ENCODE assay signal across 20 cellular contexts in genomic region chr1:45272943-45273342, GRCh38. TPM values are rescaled to one million over a fixed set of nuclear protein-coding genes. Genes with fewer than 3 reads are reported as not detected.
DNase-seq lines count a peak whose midpoint lies in the region; ATAC-seq lines count a peak whose summit lies in the region.
"Had no signal": no experiment of that assay in that cellular context is flagged by ENCODE, and none has a peak within 500 bp of the region (broad histone marks: within the 10 kb centered on the region; RNA-seq: fewer than 3 reads in every experiment).

No MANE protein-coding gene starts in this region.

- H3K4me1 Mint-ChIP-seq in activated CD4-positive, alpha-beta memory T cell treated with anti-CD3 and anti-CD28 coated beads for 36 hours (ENCODE audit: low read depth): no peaks in the 10 kb centered on the region
- H3K4me1 Mint-ChIP-seq in activated CD4-positive, alpha-beta memory T cell treated with anti-CD3 and anti-CD28 coated beads, Interleukin-2, amount 10 ng/mL, durations not matched to agents 7 days and 5 days: no peaks in the 10 kb centered on the region
- H3K4me1 Mint-ChIP-seq: immature natural killer cell, mesothelial cell of epicardium had no signal

- peaks cover 5% of the 10 kb centered on the region for H3K9me3 Mint-ChIP-seq in activated CD4-positive, alpha-beta memory T cell treated with anti-CD3 and anti-CD28 coated beads for 36 hours
- no peaks in the 10 kb centered on the region for H3K9me3 Mint-ChIP-seq in activated CD4-positive, alpha-beta memory T cell treated with anti-CD3 and anti-CD28 coated beads, Interleukin-2, amount 10 ng/mL, durations not matched to agents 7 days and 5 days

- no peak overlapping the region for H3K27ac Mint-ChIP-seq in activated CD4-positive, alpha-beta memory T cell treated with anti-CD3 and anti-CD28 coated beads for 36 hours
- H3K27ac Mint-ChIP-seq in activated CD4-positive, alpha-beta memory T cell treated with anti-CD3 and anti-CD28 coated beads, Interleukin-2, amount 10 ng/mL, durations not matched to agents 7 days and 5 days: no peak overlapping the region
- H3K27ac Mint-ChIP-seq: immature natural killer cell, mesothelial cell of epicardium, WTC11 had no signal

- intact Hi-C loops in activated CD4-positive, alpha-beta memory T cell treated with anti-CD3 and anti-CD28 coated beads for 36 hours (cut with micrococcal nuclease): no loop called here

- H3K36me3 Mint-ChIP-seq in activated CD4-positive, alpha-beta memory T cell treated with anti-CD3 and anti-CD28 coated beads for 36 hours: peaks cover 3% of the 10 kb centered on the region
- H3K36me3 Mint-ChIP-seq in activated CD4-positive, alpha-beta memory T cell treated with anti-CD3 and anti-CD28 coated beads, Interleukin-2, amount 10 ng/mL, durations not matched to agents 7 days and 5 days (ENCODE audit: low read depth): no peaks in the 10 kb centered on the region
- H3K36me3 Mint-ChIP-seq: mesothelial cell of epicardium, WTC11 had no signal

- no peaks in the 10 kb centered on the region for H3K27me3 Mint-ChIP-seq in activated CD4-positive, alpha-beta memory T cell treated with anti-CD3 and anti-CD28 coated beads for 36 hours
- no peaks in the 10 kb centered on the region for H3K27me3 Mint-ChIP-seq in activated CD4-positive, alpha-beta memory T cell treated with anti-CD3 and anti-CD28 coated beads, Interleukin-2, amount 10 ng/mL, durations not matched to agents 7 days and 5 days

- DNase-seq in activated CD4-positive, alpha-beta memory T cell treated with anti-CD3 and anti-CD28 coated beads for 36 hours: peak; percentile 11
- DNase-seq in activated CD4-positive, alpha-beta memory T cell treated with anti-CD3 and anti-CD28 coated beads, Interleukin-2, amount 10 ng/mL, durations not matched to agents 7 days and 5 days: no peak
- DNase-seq in amniotic stem cell (lab: John Stamatoyannopoulos, UW) (peak; percentile 51), fibroblast of peridontal ligament (ENCODE audit: extremely low read depth) (peak; percentile 73), stromal cell of bone marrow (ENCODE audit: low read depth) (peak; percentile 74), DMS79 (lab: John Stamatoyannopoulos, UW) (no peak)
- DNase-seq: activated naive CD4-positive, alpha-beta T cell treated with anti-CD3 and anti-CD28 coated beads, Interleukin-2, amount 50 U/mL, for 16 hours; Calu3; immature natural killer cell; KG1; NCI-H1436; NCI-H524; stimulated activated naive CD4-positive, alpha-beta T cell treated with Interleukin-2 at 50 U/mL for 16 hours; SW 1271 had no signal

- ATAC-seq in HG03108 (IDR thresholded peaks at IDR 0.05; ENCODE audit: unreplicated experiment) (no peak), GM19324 (IDR thresholded peaks at IDR 0.05; ENCODE audit: low FRiP score, unreplicated experiment) (no peak)
- ATAC-seq: gastroesophageal sphincter, WTC11 had no signal

- no peak overlapping the region for H3K4me3 Mint-ChIP-seq in activated CD4-positive, alpha-beta memory T cell treated with anti-CD3 and anti-CD28 coated beads for 36 hours
- no peak overlapping the region for H3K4me3 Mint-ChIP-seq in activated CD4-positive, alpha-beta memory T cell treated with anti-CD3 and anti-CD28 coated beads, Interleukin-2, amount 10 ng/mL, durations not matched to agents 7 days and 5 days
- H3K4me3 Mint-ChIP-seq: immature natural killer cell, mesothelial cell of epicardium, WTC11 had no signal

- POLR2A ChIA-PET in activated CD4-positive, alpha-beta memory T cell treated with anti-CD3 and anti-CD28 coated beads for 36 hours (lab: Charles Lee): no interaction called here
- POLR2A ChIA-PET in activated CD4-positive, alpha-beta memory T cell treated with anti-CD3 and anti-CD28 coated beads, Interleukin-2, amount 10 ng/mL, durations not matched to agents 7 days and 5 days (lab: Charles Lee): no interaction called here

- CTCF ChIA-PET in activated CD4-positive, alpha-beta memory T cell treated with anti-CD3 and anti-CD28 coated beads for 36 hours (lab: Charles Lee): no interaction called here
- CTCF ChIA-PET in activated CD4-positive, alpha-beta memory T cell treated with anti-CD3 and anti-CD28 coated beads, Interleukin-2, amount 10 ng/mL, durations not matched to agents 7 days and 5 days (lab: Charles Lee): no interaction called here

RNA-seq across cellular contexts. Expression of gene HPDL, which starts 53.8 kb away (rescaled TPM):
- 10 to 100 TPM; 12.7 to 14.3 TPM for total RNA-seq in activated CD4-positive, alpha-beta memory T cell treated with anti-CD3 and anti-CD28 coated beads for 36 hours
- 1 to 10 TPM; 5.5 to 5.6 TPM for total RNA-seq in activated CD4-positive, alpha-beta memory T cell treated with anti-CD3 and anti-CD28 coated beads, Interleukin-2, amount 10 ng/mL, durations not matched to agents 7 days and 5 days
- total RNA-seq: A172 had no signal

Comparison
In these comparisons a context has a peak if more than half of its experiments do, and no peak if none do; other contexts are left out.
1. DNase-seq: peak in activated CD4-positive, alpha-beta memory T cell treated with anti-CD3 and anti-CD28 coated beads for 36 hours (single experiment), amniotic stem cell (single experiment), fibroblast of peridontal ligament (single experiment) and stromal cell of bone marrow (single experiment); none in activated CD4-positive, alpha-beta memory T cell treated with anti-CD3 and anti-CD28 coated beads, Interleukin-2, amount 10 ng/mL, durations not matched to agents 7 days and 5 days (single experiment) and DMS79 (single experiment).